26 cellular contexts compared by ENCODE assay signal in genomic region chr12:128381537-128381936, GRCh38.
A peak's percentile ranks its signal among the peaks of the same experiment; 100 is the strongest.
DNase-seq lines count a peak whose midpoint lies in the region; FAIRE-seq and TF ChIP-seq lines count a peak whose summit lies in the region.
"Had no signal": no experiment of that assay in that cellular context is flagged by ENCODE, and none has a peak within 500 bp of the region (broad histone marks: within the 10 kb centered on the region; RNA-seq: fewer than 3 reads in every experiment).

No MANE protein-coding gene starts in this region.

- H3K36me3 ChIP-seq in right atrium auricular region (no peaks in the 10 kb centered on the region), hepatocyte (replicated peaks; ENCODE audit: insufficient read depth, low read depth) (no peaks in the 10 kb centered on the region), ascending aorta (no peaks in the 10 kb centered on the region)
- H3K36me3 ChIP-seq: heart left ventricle, ovary, SJCRH30, suprapubic skin had no signal

- peak; percentile 62 for DNase-seq in cardiac septum (ENCODE audit: low spot score)
- DNase-seq in right atrium auricular region (ENCODE audit: low spot score): no peak
- DNase-seq in hepatocyte (ENCODE audit: low spot score): no peak
- peak; percentile 38 for DNase-seq in nephron progenitor cell
- peak; percentile 46 for DNase-seq in urothelium cell line (ENCODE audit: low spot score)
- DNase-seq in NCI-H187 (lab: John Stamatoyannopoulos, UW): no peak
- no peak for DNase-seq in ascending aorta (ENCODE audit: low spot score in 2 of 2)
- no peak for DNase-seq in SKM-1 treated with dmso at 0.1 percent for 144 hours (lab: John Stamatoyannopoulos, UW; ENCODE audit: unreplicated experiment)
- DNase-seq: activated CD4-positive, CD25-positive, alpha-beta regulatory T cell; activated CD8-positive, alpha-beta T cell treated with anti-CD3 and anti-CD28 coated beads for 36 hours; activated T-cell treated with anti-CD3 and anti-CD28 coated beads, Interleukin-2, amount 50 U/mL, for 48 hours; DMS53; effector CD4-positive, alpha-beta T cell; heart left ventricle; kidney glomerular epithelial cell; NCI-H1048; NCI-H2107; NCI-H748 treated with DMSO at 0.1 percent for 48 hours; ovary; SJCRH30; stimulated activated CD4-positive, alpha-beta T cell treated with anti-CD3 and anti-CD28 coated beads, Interleukin-4, amount 100 ng/mL, for 4 hours had no signal

- H3K4me3 ChIP-seq in right atrium auricular region (no peak overlapping the region), hepatocyte (no peak overlapping the region), ascending aorta (no peak overlapping the region)
- H3K4me3 ChIP-seq: BLaER1 treated with 17β-estradiol and CSF1 and Interleukin-3, amounts not matched to agents 10 nM and 100 nM; heart left ventricle; K562; ovary; SJCRH30; skin epidermis; suprapubic skin had no signal

- no peak for FAIRE-seq in urothelium cell line (lab: Jason Lieb, UNC)
- FAIRE-seq: K562 had no signal

- H3K27me3 ChIP-seq in right atrium auricular region (no peaks in the 10 kb centered on the region), hepatocyte (peaks cover 14% of the 10 kb centered on the region), ascending aorta (no peaks in the 10 kb centered on the region)
- H3K27me3 ChIP-seq: BLaER1 treated with 17β-estradiol and CSF1 and Interleukin-3, amounts not matched to agents 10 nM and 100 nM; ovary; SJCRH30 had no signal

- TF ChIP-seq CTCF in right atrium auricular region (IDR thresholded peaks at IDR 0.05): no peak
- no peak for TF ChIP-seq CTCF in hepatocyte (IDR thresholded peaks at IDR 0.05; ENCODE audit: poor library complexity)
- TF ChIP-seq CTCF in nephron progenitor cell (IDR thresholded peaks at IDR 0.05): no peak
- no peak for TF ChIP-seq CTCF in ascending aorta (IDR thresholded peaks at IDR 0.05)

- no peaks in the 10 kb centered on the region for H3K27me3 Mint-ChIP-seq in nephron progenitor cell (ENCODE audit: low read depth, poor library complexity)
- H3K27me3 Mint-ChIP-seq: activated naive CD8-positive, alpha-beta T cell had no signal

- H2AFZ ChIP-seq in hepatocyte: no peak overlapping the region

- no peaks in the 10 kb centered on the region for H3K9me2 ChIP-seq in hepatocyte (replicated peaks; ENCODE audit: insufficient read depth)

- whole genome bisulfite sequencing in hepatocyte (ENCODE audit: low lambda C conversion rate, missing lambda C conversion rate): 37% methylated on average over 11 of the region's 11 CpGs

- peak overlapping the region; percentile 52 for H3K4me2 ChIP-seq in hepatocyte
- H3K4me2 ChIP-seq: BLaER1 treated with 17β-estradiol and CSF1 and Interleukin-3, amounts not matched to agents 10 nM and 100 nM had no signal

- H3K9me3 ChIP-seq in right atrium auricular region (no peaks in the 10 kb centered on the region), hepatocyte (ENCODE audit: low read depth) (no peaks in the 10 kb centered on the region), ascending aorta (no peaks in the 10 kb centered on the region)
- H3K9me3 ChIP-seq: heart left ventricle, ovary, SJCRH30, suprapubic skin had no signal

- H3K4me1 Mint-ChIP-seq in nephron progenitor cell: peaks cover 55% of the 10 kb centered on the region

- no peak overlapping the region for H3K27ac ChIP-seq in right atrium auricular region
- peak overlapping the region; percentile 67 for H3K27ac ChIP-seq in hepatocyte
- no peak overlapping the region for H3K27ac ChIP-seq in ascending aorta
- H3K27ac ChIP-seq: BLaER1 treated with 17β-estradiol and CSF1 and Interleukin-3, amounts not matched to agents 10 nM and 100 nM; heart left ventricle; ovary; SJCRH30; skin epidermis; suprapubic skin had no signal

- H3K27ac Mint-ChIP-seq in nephron progenitor cell: peak overlapping the region; percentile 82
- H3K27ac Mint-ChIP-seq: activated CD8-positive, alpha-beta T cell treated with anti-CD3 and anti-CD28 coated beads for 36 hours; activated naive CD8-positive, alpha-beta T cell had no signal

- H3K4me1 ChIP-seq in right atrium auricular region (no peaks in the 10 kb centered on the region), hepatocyte (ENCODE audit: insufficient read depth) (peaks cover 9% of the 10 kb centered on the region), ascending aorta (no peaks in the 10 kb centered on the region)
- H3K4me1 ChIP-seq: heart left ventricle, SJCRH30, suprapubic skin had no signal

- H4K20me1 ChIP-seq in hepatocyte (ENCODE audit: insufficient read depth, poor library complexity, severe bottlenecking): no peaks in the 10 kb centered on the region
- H4K20me1 ChIP-seq: BLaER1 treated with 17β-estradiol and CSF1 and Interleukin-3, amounts not matched to agents 10 nM and 100 nM had no signal

- intact Hi-C loops in cardiac septum (cut with DNase I) (no loop called here), ascending aorta (cut with DNase I) (no loop called here)

- H3K36me3 Mint-ChIP-seq in nephron progenitor cell (ENCODE audit: low read depth): peaks cover 47% of the 10 kb centered on the region
- H3K36me3 Mint-ChIP-seq: activated naive CD8-positive, alpha-beta T cell had no signal

- H3K9me3 Mint-ChIP-seq in nephron progenitor cell: peaks cover 17% of the 10 kb centered on the region

- peak overlapping the region; percentile 28 for H3K4me3 Mint-ChIP-seq in nephron progenitor cell
- H3K4me3 Mint-ChIP-seq: activated CD8-positive, alpha-beta T cell treated with anti-CD3 and anti-CD28 coated beads for 36 hours; activated naive CD8-positive, alpha-beta T cell had no signal

- no peaks in the 10 kb centered on the region for H3K79me2 ChIP-seq in hepatocyte

Comparison
In these comparisons a context has a peak if more than half of its experiments do, and no peak if none do; other contexts are left out.
1. DNase-seq: peak in cardiac septum (single experiment), nephron progenitor cell (single experiment) and urothelium cell line (single experiment); none in right atrium auricular region (single experiment), hepatocyte (single experiment), NCI-H187 (0 of 2), ascending aorta (0 of 2) and SKM-1 treated with dmso at 0.1 percent for 144 hours (single experiment).